Comparison of ENCODE assay signal across 8 cellular contexts in genomic region chr16:22436326-22436822, GRCh38.
DNase-seq lines count a peak whose midpoint lies in the region; ATAC-seq and TF ChIP-seq lines count a peak whose summit lies in the region.
"Not testable (repeated sequence)": the region's sequence is repeated elsewhere in the genome, so short reads cannot be mapped to it uniquely, and the experiment has no call there.

No MANE protein-coding gene starts in this region.

- DNase-seq in Caco-2; SJSA1 (ENCODE audit: low read depth in 1 of 2, low spot score in 2 of 2); astrocyte of the cerebellum (ENCODE audit: low read depth); naive B cell: not testable (repeated sequence)

- H3K4me1 ChIP-seq in Caco-2; SJSA1 (replicated peaks); gastroesophageal sphincter; subcutaneous abdominal adipose tissue (ENCODE audit: control insufficient read depth in 5 of 5, insufficient read depth in 5 of 5, low read length in 5 of 5): not testable (repeated sequence)

- in situ Hi-C loops in astrocyte of the cerebellum (cut with HindIII; ENCODE audit: low sequenced_read_pairs) = not testable (repeated sequence)

- not testable (repeated sequence) for TF ChIP-seq EP300 in gastroesophageal sphincter (IDR thresholded peaks at IDR 0.05)

- not testable (repeated sequence) for H3K9me3 Mint-ChIP-seq in Caco-2 (ENCODE audit: unreplicated experiment); naive B cell

- peak overlapping the region; percentile 81 for H3K4me3 ChIP-seq in Caco-2 (ENCODE audit: low read depth, low read length)
- H3K4me3 ChIP-seq in SJSA1 = peak overlapping the region; percentile 65
- peak overlapping the region; percentile 63 for H3K4me3 ChIP-seq in astrocyte of the cerebellum (ENCODE audit: low read depth, low read length)
- H3K4me3 ChIP-seq in gastroesophageal sphincter = peak overlapping the region; percentile 67 to 84
- peak overlapping the region in 4 of 5 donors; percentile 22 to 82 (median 71) for H3K4me3 ChIP-seq in subcutaneous abdominal adipose tissue (ENCODE audit: low read depth in 1 of 5, low read length in 5 of 5)

- H3K9me3 ChIP-seq in Caco-2; SJSA1 (replicated peaks); gastroesophageal sphincter; subcutaneous abdominal adipose tissue (ENCODE audit: control insufficient read depth in 5 of 5, low read length in 5 of 5): not testable (repeated sequence)

- H3K36me3 Mint-ChIP-seq in Caco-2 (ENCODE audit: insufficient read depth, unreplicated experiment); naive B cell: not testable (repeated sequence)

- intact Hi-C loops in Caco-2 (cut with micrococcal nuclease; ENCODE audit: unreplicated experiment) = not testable (repeated sequence)

- peak overlapping the region in 4 of 5 donors; percentile 68 to 97 (median 92) for H3K9ac ChIP-seq in subcutaneous abdominal adipose tissue (ENCODE audit: low read length in 5 of 5)

- POLR2A ChIA-PET in Caco-2 (lab: Charles Lee) = interaction anchor here (0.7 kb wide), 2 partner anchors 140 to 245 kb away, joined by 6 to 16 read pairs; no protein-coding TSS in a partner anchor

- ATAC-seq in GM21526 (IDR thresholded peaks at IDR 0.05; ENCODE audit: low FRiP score, unreplicated experiment) = peak; percentile 27
- peak; percentile 21 for ATAC-seq in HG03175 (IDR thresholded peaks at IDR 0.05; ENCODE audit: unreplicated experiment)
- peak; percentile 60 for ATAC-seq in gastroesophageal sphincter
- ATAC-seq in naive B cell (ENCODE audit: low read depth in 2 of 2) = peak; percentile 18 to 24

- not testable (repeated sequence) for H3K27me3 ChIP-seq in Caco-2 (replicated peaks; ENCODE audit: control insufficient read depth, insufficient read depth, low read length); SJSA1 (replicated peaks); gastroesophageal sphincter; subcutaneous abdominal adipose tissue (ENCODE audit: control insufficient read depth in 5 of 5, insufficient read depth in 4 of 5, low read length in 5 of 5)

- not testable (repeated sequence) for H3K27me3 Mint-ChIP-seq in Caco-2 (ENCODE audit: insufficient read depth, unreplicated experiment); naive B cell

- WGBS in gastroesophageal sphincter (ENCODE audit: low coverage in 1 of 2), 2 donors = no CpG with 5 or more reads among the region's 6 CpGs

- not testable (repeated sequence) for TF ChIP-seq POLR2A in gastroesophageal sphincter (IDR thresholded peaks at IDR 0.05)

- TF ChIP-seq CTCF in Caco-2 (IDR thresholded peaks at IDR 0.05; ENCODE audit: insufficient read depth in 1 of 2, low read depth in 1 of 2, low read length in 1 of 2, severe bottlenecking in 1 of 2, unreplicated experiment in 1 of 2); astrocyte of the cerebellum (IDR thresholded peaks at IDR 0.05; ENCODE audit: low read depth, low read length, missing control alignments); gastroesophageal sphincter (IDR thresholded peaks at IDR 0.05): not testable (repeated sequence)

- TSS peak; percentile 47 for BruUV-seq in Caco-2 (replicated peaks; lab: Mats Ljungman, UMichigan)

- H3K4me1 Mint-ChIP-seq in Caco-2 (ENCODE audit: low read depth, unreplicated experiment); naive B cell: not testable (repeated sequence)

- CTCF ChIA-PET in Caco-2 (lab: Charles Lee) = not testable (repeated sequence)

- peak overlapping the region; percentile 85 for H3K4me3 Mint-ChIP-seq in Caco-2 (ENCODE audit: unreplicated experiment)
- H3K4me3 Mint-ChIP-seq in naive B cell = peak overlapping the region; percentile 90 to 99 (median 96)

- H3K27ac ChIP-seq in SJSA1 (peak overlapping the region; percentile 88), gastroesophageal sphincter (peak overlapping the region in 3 of 4 donors; percentile 90 to 97 (median 96)), subcutaneous abdominal adipose tissue (ENCODE audit: low read depth, low read length) (peak overlapping the region; percentile 88)

- peak overlapping the region; percentile 89 for H3K27ac Mint-ChIP-seq in Caco-2 (ENCODE audit: unreplicated experiment)
- H3K27ac Mint-ChIP-seq in naive B cell = peak overlapping the region; percentile 80 to 99 (median 95)

- H3K36me3 ChIP-seq in Caco-2 (ENCODE audit: control insufficient read depth, insufficient read depth, low read length); SJSA1; gastroesophageal sphincter; subcutaneous abdominal adipose tissue (ENCODE audit: control insufficient read depth in 5 of 5, insufficient read depth in 5 of 5, low read length in 5 of 5): not testable (repeated sequence)
